Comparison of ENCODE assay signal across 8 cellular contexts in genomic region chr5:77076961-77077820, GRCh38. TPM values are rescaled to one million over a fixed set of nuclear protein-coding genes. Genes with fewer than 3 reads are reported as not detected.
A peak's percentile ranks its signal among the peaks of the same experiment; 100 is the strongest.
DNase-seq lines count a peak whose midpoint lies in the region; ATAC-seq, FAIRE-seq and TF ChIP-seq lines count a peak whose summit lies in the region.

No MANE protein-coding gene starts in this region.

- no peak overlapping the region for H3K9ac ChIP-seq in GM12878 (ENCODE audit: control insufficient read depth, insufficient read depth, low read length)

- RAD21 ChIA-PET in GM12878 (lab: Charles Lee; ENCODE audit: unreplicated experiment), result interaction anchor here (1.1 to 2.2 kb wide), 3 partner anchors 10 to 208 kb away, joined by 3 to 19 read pairs (median 9); partner anchors contain the start of gene ZBED3

- H4K20me1 ChIP-seq in GM12878 (ENCODE audit: control insufficient read depth, insufficient read depth), result no peaks in the 10 kb centered on the region

- in situ Hi-C loops in GM12878 (cut with MboI), result loop anchor here (5.0 kb wide), 1 partner anchor 205 kb away; no protein-coding TSS in a partner anchor

- SMC1A ChIA-PET in GM12878 (lab: Charles Lee; ENCODE audit: uncharacterized antibody, unreplicated experiment), result interaction anchor here (1.4 to 1.8 kb wide), 4 partner anchors 9 to 477 kb away, joined by 3 to 7 read pairs (median 4); no protein-coding TSS in a partner anchor

- no peaks in the 10 kb centered on the region for H3K9me3 ChIP-seq in GM12878 (replicated peaks; ENCODE audit: control insufficient read depth, insufficient read depth, low read length)
- no peaks in the 10 kb centered on the region for H3K9me3 ChIP-seq in iPS DF 6.9 (ENCODE audit: control insufficient read depth, insufficient read depth, low read length)
- H3K9me3 ChIP-seq in sigmoid colon, result no peaks in the 10 kb centered on the region

- H3K4me3 ChIP-seq in AG04449 (ENCODE audit: low read depth, low read length) (peak overlapping the region; percentile 56), GM12878 (peak overlapping the region; percentile 5; the same call in 1 of the 2 replicates), iPS DF 6.9 (ENCODE audit: low read length) (peak overlapping the region; percentile 63; the same call in 1 of the 2 replicates), sigmoid colon (peak overlapping the region; percentile 25 to 73 (median 60))

- CTCF ChIA-PET in AG04449 (lab: Yijun Ruan, JAX) (interaction anchor here (0.6 to 4.1 kb wide), 41 partner anchors 10 to 1134 kb away, joined by 3 to 73 read pairs (median 4); partner anchors contain the start of genes AGGF1, WDR41 and ZBED3), GM12878 (lab: Yijun Ruan, JAX) (interaction anchor here (0.5 to 1.8 kb wide), 13 partner anchors 8 to 439 kb away, joined by 3 to 8 read pairs (median 5); partner anchors contain the start of gene ZBED3)

- FAIRE-seq in GM12878 (lab: Jason Lieb, UNC), result no peak

- DNase-seq in AG04449 (ENCODE audit: low read depth, low spot score), result no peak
- DNase-seq in T-helper 1 cell, result peak; percentile 12 to 53 (median 26)
- DNase-seq in GM12878 (ENCODE audit: low read depth, low spot score), result no peak
- no peak for DNase-seq in iPS DF 6.9 (ENCODE audit: low read depth, low spot score)
- DNase-seq in sigmoid colon, result peak; percentile 83
- no peak for DNase-seq in NCI-H1694 treated with DMSO at 0.1 percent for 48 hours (lab: John Stamatoyannopoulos, UW)

- H3K27ac ChIP-seq in GM12878 (ENCODE audit: control insufficient read depth, insufficient read depth), result no peak overlapping the region
- H3K27ac ChIP-seq in iPS DF 6.9 (ENCODE audit: low read length), result no peak overlapping the region
- H3K27ac ChIP-seq in sigmoid colon, result peak overlapping the region; percentile 74 to 81 (median 78)

- H3K79me2 ChIP-seq in GM12878 (ENCODE audit: control insufficient read depth, insufficient read depth, low read length), result no peaks in the 10 kb centered on the region

- intact Hi-C loops in GM12878 (cut with micrococcal nuclease; ENCODE audit: unreplicated experiment) (loop anchor here (2.0 kb wide), 1 partner anchor 208 kb away; no protein-coding TSS in a partner anchor), sigmoid colon (cut with DNase I) (loop anchor here (1.0 to 5.0 kb wide), 2 partner anchors 47 to 415 kb away; partner anchors contain the start of genes AGGF1 and WDR41)

- no peaks in the 10 kb centered on the region for H3K27me3 ChIP-seq in GM12878 (replicated peaks in 1 of 2; ENCODE audit: control insufficient read depth in 2 of 2, insufficient read depth in 2 of 2, low read length in 1 of 2)
- no peaks in the 10 kb centered on the region for H3K27me3 ChIP-seq in iPS DF 6.9 (ENCODE audit: control insufficient read depth, insufficient read depth, low read length)
- H3K27me3 ChIP-seq in sigmoid colon, result no peaks in the 10 kb centered on the region

- peak overlapping the region; percentile 56 for H2AFZ ChIP-seq in GM12878 (ENCODE audit: control insufficient read depth, low read depth, low read length)

- WGBS in GM12878 (ENCODE audit: insufficient coverage, insufficient replicate concordance, low lambda C conversion rate, missing lambda C conversion rate), result 52% methylated on average over 53 of the region's 102 CpGs
- no CpG with 5 or more reads among the region's 102 CpGs for WGBS in iPS DF 6.9 (ENCODE audit: insufficient coverage, insufficient read length)
- 18 to 58% methylated on average over 102 of the region's 102 CpGs for WGBS in sigmoid colon, 2 donors

- peak overlapping the region; percentile 79 for H3K4me2 ChIP-seq in GM12878 (ENCODE audit: control insufficient read depth, insufficient read depth)

- H3K36me3 ChIP-seq in GM12878 (ENCODE audit: control insufficient read depth in 2 of 2, insufficient read depth in 2 of 2, low read length in 1 of 2) (peaks cover 0 to 2% of the 10 kb centered on the region in 2 experiments; a peak in 2 of 4 replicates), iPS DF 6.9 (ENCODE audit: control insufficient read depth, insufficient read depth, low read length) (no peaks in the 10 kb centered on the region), sigmoid colon (no peaks in the 10 kb centered on the region)

- BruUV-seq in GM12878 (replicated peaks; lab: Mats Ljungman, UMichigan), result no TSS peak

- TF ChIP-seq CTCF in AG04449 (IDR thresholded peaks at IDR 0.05; ENCODE audit: insufficient read depth, low read length, missing control alignments) (peak; percentile 72), GM12878 (IDR thresholded peaks at IDR 0.05 in 2 of 3, conservative IDR thresholded peaks at IDR 0.05 in 1 of 3; ENCODE audit: control insufficient read depth in 2 of 3, extremely low read depth in 1 of 3, insufficient read depth in 1 of 3, low read depth in 3 of 3, low read length in 3 of 3) (peak; percentile 60 to 73 (median 66); a peak in 5 of 6 replicates), sigmoid colon (IDR thresholded peaks at IDR 0.05) (peak in 2 of 4 experiments; percentile 11 to 84)

- 0 out of 2 replicates have a peak, but pooled peaks cover 3% of the 10 kb centered on the region for H3K4me1 ChIP-seq in GM12878 (ENCODE audit: control insufficient read depth, insufficient read depth, low read length)
- H3K4me1 ChIP-seq in iPS DF 6.9 (ENCODE audit: control insufficient read depth, insufficient read depth, low read length), result no peaks in the 10 kb centered on the region
- H3K4me1 ChIP-seq in sigmoid colon, result peaks cover 0 to 11% (median 10%) of the 10 kb centered on the region in 4 donors

- ATAC-seq in GM19035 (IDR thresholded peaks at IDR 0.05; ENCODE audit: unreplicated experiment), result peak; percentile 86
- peak; percentile 82 for ATAC-seq in HG03342 (IDR thresholded peaks at IDR 0.05; ENCODE audit: unreplicated experiment)
- ATAC-seq in GM12878, result peak; percentile 94

- no peak for TF ChIP-seq EP300 in GM12878 (IDR thresholded peaks at IDR 0.05; ENCODE audit: borderline replicate concordance in 1 of 2, control insufficient read depth in 1 of 2, low read depth in 2 of 2, low read length in 2 of 2)
- no peak for TF ChIP-seq EP300 in sigmoid colon (IDR thresholded peaks at IDR 0.05)

- TF ChIP-seq POLR2A in GM12878 (IDR thresholded peaks at IDR 0.05; ENCODE audit: low read depth, low read length) (no peak), sigmoid colon (IDR thresholded peaks at IDR 0.05) (no peak)

- POLR2A ChIA-PET in AG04449 (lab: Yijun Ruan, JAX) (interaction anchor here (1.7 kb wide), 1 partner anchor 415 kb away, joined by 5 read pairs; the partner anchor contains the start of gene WDR41), GM12878 (lab: Charles Lee) (no interaction called here)

- TF ChIP-seq RAD21 in GM12878 (IDR thresholded peaks at IDR 0.05; ENCODE audit: insufficient read depth, low read depth, low read length), result peak; percentile 60

TF ChIP-seq in GM12878, 131 proteins besides CTCF, POLR2A, EP300 and RAD21 (continues in another document):
- no peak for TF ChIP-seq RB1 (IDR thresholded peaks at IDR 0.05; ENCODE audit: borderline replicate concordance)

RNA-seq across cellular contexts. Expression of gene ZBED3, which starts 9.9 kb away (rescaled TPM):
- 6.8 and 8.6 TPM in 2 replicates for total RNA-seq in GM12878 (2013; cell fraction: nucleolus; rRNA removed)
- 0.93 and 1.5 TPM in 2 replicates for total RNA-seq in GM12878 (2014; rRNA removed)
- total RNA-seq in GM12878 (2014; rRNA removed; fragmentation: Illumina TruSeq; extraction: Trizol), result 1.6 and 1.9 TPM in 2 replicates
- 14.1 and 16.9 TPM in 2 replicates for total RNA-seq in GM12878 (2021)
- 1.7 TPM for polyA plus RNA-seq in GM12878 (2011; ENCODE audit: low read depth)
- 3.4 and 5.0 TPM in 2 replicates for polyA plus RNA-seq in GM12878 (2011; rRNA removed)
- polyA plus RNA-seq in GM12878 (2011; cell fraction: cytosol; rRNA removed), result 3.8 and 4.7 TPM in 2 replicates
- polyA plus RNA-seq in GM12878 (2011; cell fraction: nucleus; rRNA removed), result 1.6 and 2.1 TPM in 2 replicates
- polyA plus RNA-seq in GM12878 (2012), result 1.9 and 2.6 TPM in 2 replicates
- 12.7 and 14.5 TPM in 2 replicates for polyA plus RNA-seq in GM12878 (2014; fragmentation: Illumina TruSeq; extraction: Trizol)
- 1 to 10 TPM; 1.8 to 2.1 TPM for polyA plus RNA-seq in GM12878 (2014; fragmentation: Nextera tagmentation; extraction: Ambion mirVana)
- 6.7 and 7.9 TPM in 2 replicates for polyA plus RNA-seq in GM12878 (2014; rRNA removed)
- 1 to 10 TPM; 1.0 to 2.9 TPM for polyA plus RNA-seq in GM12878 (2016; fragmentation: Nextera tagmentation; extraction: Ambion mirVana)
- 4.1 and 4.8 TPM in 2 replicates for polyA minus RNA-seq in GM12878 (2011; rRNA and poly(A)+ RNA removed)
- polyA minus RNA-seq in GM12878 (2011; cell fraction: cytosol; rRNA and poly(A)+ RNA removed), result 1.6 and 1.7 TPM in 2 replicates
- polyA minus RNA-seq in GM12878 (2011; cell fraction: nucleus; rRNA and poly(A)+ RNA removed), result 0.85 and 1.2 TPM in 2 replicates
- total RNA-seq in sigmoid colon, result 10 to 100 TPM in 2 of 4 donors, 1 to 10 TPM in 2; 7.7 to 14.6 (median 10.9) TPM
- 1 to 10 TPM; 1.8 to 4.3 (median 2.1) TPM for polyA plus RNA-seq in sigmoid colon

RNA-seq across cellular contexts. Expression of gene AGGF1, which starts 47.0 kb away (rescaled TPM):
- 43.1 and 47.1 TPM in 2 replicates for total RNA-seq in GM12878 (2013; cell fraction: nucleolus; rRNA removed)
- total RNA-seq in GM12878 (2014; rRNA removed) (20.1 and 22.2 TPM in 2 replicates), GM12878 (2014; rRNA removed; fragmentation: Illumina TruSeq; extraction: Trizol) (20.0 and 20.3 TPM in 2 replicates), GM12878 (2021) (19.6 and 21.1 TPM in 2 replicates), sigmoid colon (10 to 100 TPM; 16.3 to 21.8 (median 17.7) TPM)
- polyA plus RNA-seq in GM12878 (2011; ENCODE audit: low read depth), result 5.4 TPM
- polyA plus RNA-seq in GM12878 (2011; rRNA removed) (24.8 and 40.3 TPM in 2 replicates), GM12878 (2014; fragmentation: Illumina TruSeq; extraction: Trizol) (18.8 and 23.6 TPM in 2 replicates), GM12878 (2014; fragmentation: Nextera tagmentation; extraction: Ambion mirVana) (1 to 10 TPM; 7.3 to 9.4 TPM), GM12878 (2014; rRNA removed) (14.4 and 15.8 TPM in 2 replicates), GM12878 (2016; fragmentation: Nextera tagmentation; extraction: Ambion mirVana) (10 to 100 TPM; 35.6 to 43.4 TPM), sigmoid colon (10 to 100 TPM in 2 of 3 donors, 1 to 10 TPM in 1; 8.4 to 11.8 (median 10.8) TPM)
- polyA plus RNA-seq in GM12878 (2011; cell fraction: cytosol; rRNA removed), result 8.2 and 9.0 TPM in 2 replicates
- 9.3 and 10.1 TPM in 2 replicates for polyA plus RNA-seq in GM12878 (2011; cell fraction: nucleus; rRNA removed)
- polyA plus RNA-seq in GM12878 (2012), result 9.9 and 13.1 TPM in 2 replicates
- polyA minus RNA-seq in GM12878 (2011; rRNA and poly(A)+ RNA removed), result 5.6 and 7.2 TPM in 2 replicates
- 6.7 and 7.2 TPM in 2 replicates for polyA minus RNA-seq in GM12878 (2011; cell fraction: cytosol; rRNA and poly(A)+ RNA removed)
- 11.8 and 18.4 TPM in 2 replicates for polyA minus RNA-seq in GM12878 (2011; cell fraction: nucleus; rRNA and poly(A)+ RNA removed)

Comparison
In these comparisons a context has a peak if more than half of its experiments do, and no peak if none do; other contexts are left out.
1. DNase-seq: peak in T-helper 1 cell (5 of 5) and sigmoid colon (single experiment); none in AG04449 (single experiment), GM12878 (single experiment), iPS DF 6.9 (single experiment) and NCI-H1694 treated with DMSO at 0.1 percent for 48 hours (single experiment).
2. H3K4me3 ChIP-seq: peak in every context shown above with its lines; median percentile 63 in iPS DF 6.9; 60 in sigmoid colon; 56 in AG04449; 5 in GM12878.
3. H3K27ac ChIP-seq: peak in sigmoid colon (4 of 4); none in GM12878 (single experiment) and iPS DF 6.9 (single experiment).
4. Peak in every context shown above with its lines, with median percentiles within 50 percentile points of each other: ATAC-seq.